In genomic region chr14:21721504-21721903, GRCh38 we compare ENCODE assay signal across 34 cellular contexts. TPM values are rescaled to one million over a fixed set of nuclear protein-coding genes. Genes with fewer than 3 reads are reported as not detected.
"Had no signal": no experiment of that assay in that cellular context is flagged by ENCODE, and none has a peak within 500 bp of the region (broad histone marks: within the 10 kb centered on the region; RNA-seq: fewer than 3 reads in every experiment).

No MANE protein-coding gene starts in this region.

- H3K27ac ChIP-seq: ascending aorta, cardiac muscle cell, PC-9, RWPE1, WERI-Rb-1 had no signal

- H3K9me3 ChIP-seq: ascending aorta had no signal

- H3K4me1 Mint-ChIP-seq: activated CD4-positive, alpha-beta T cell treated with anti-CD3 and anti-CD28 coated beads for 36 hours; activated CD4-positive, alpha-beta T cell treated with anti-CD3 and anti-CD28 coated beads, Interleukin-2, amount 10 ng/mL, durations not matched to agents 7 days and 5 days; central memory CD8-positive, alpha-beta T cell had no signal

- ATAC-seq: activated CD4-positive, alpha-beta T cell treated with anti-CD3 and anti-CD28 coated beads for 36 hours; activated CD8-positive, alpha-beta T cell treated with anti-CD3 and anti-CD28 coated beads, Interleukin-2, amount 10 ng/mL, durations not matched to agents 7 days and 5 days; Right ventricle myocardium inferior had no signal

- H3K27ac Mint-ChIP-seq: activated CD4-positive, alpha-beta T cell treated with anti-CD3 and anti-CD28 coated beads, Interleukin-2, amount 10 ng/mL, durations not matched to agents 7 days and 5 days; activated CD8-positive, alpha-beta T cell treated with anti-CD3 and anti-CD28 coated beads, Interleukin-2, amount 10 ng/mL, durations not matched to agents 7 days and 5 days; activated T-cell treated with anti-CD3 and anti-CD28 coated beads, Interleukin-2, amount 50 U/mL, for 24 hours had no signal

- H3K4me3 ChIP-seq: ascending aorta, cardiac muscle cell, PC-9 had no signal

- H3K36me3 ChIP-seq: ascending aorta, cardiac muscle cell, WERI-Rb-1 had no signal

- DNase-seq: activated CD4-positive, alpha-beta T cell treated with anti-CD3 and anti-CD28 coated beads for 36 hours; activated CD4-positive, alpha-beta T cell treated with anti-CD3 and anti-CD28 coated beads, Interleukin-2, amount 10 ng/mL, durations not matched to agents 7 days and 5 days; activated CD4-positive, alpha-beta T cell treated with anti-CD3 and anti-CD28 coated beads, Interleukin-2, amount 50 U/mL, for 48 hours; activated CD8-positive, alpha-beta T cell treated with anti-CD3 and anti-CD28 coated beads, Interleukin-2, amount 10 ng/mL, durations not matched to agents 7 days and 5 days; activated gamma-delta T cell treated with Interleukin-2 at 50 U/mL for 16 hours; activated naive CD4-positive, alpha-beta T cell treated with anti-CD3 and anti-CD28 coated beads for 36 hours; activated T-cell treated with anti-CD3 and anti-CD28 coated beads, Interleukin-2, amount 50 U/mL, for 24 hours; amniotic stem cell; KG1; NCI-H1092 treated with DMSO at 0.1 percent for 48 hours; NCI-H1417; NCI-H187 treated with DMSO at 0.1 percent for 48 hours; NCI-H2081; NCI-H2171 treated with DMSO at 0.1 percent for 48 hours; NCI-H2227 treated with DMSO at 0.1 percent for 48 hours; NCI-H446; NCI-H510A treated with DMSO at 0.1 percent for 48 hours; NCI-H69; PC-9; SIG-M5; SW 1271; T-helper 1 cell; T-helper 2 cell; T-helper 9 cell; WERI-Rb-1 had no signal

- H3K4me3 Mint-ChIP-seq: activated CD4-positive, alpha-beta T cell treated with anti-CD3 and anti-CD28 coated beads for 36 hours; activated CD4-positive, alpha-beta T cell treated with anti-CD3 and anti-CD28 coated beads, Interleukin-2, amount 10 ng/mL, durations not matched to agents 7 days and 5 days; activated naive CD4-positive, alpha-beta T cell treated with anti-CD3 and anti-CD28 coated beads for 36 hours; activated T-cell treated with anti-CD3 and anti-CD28 coated beads, Interleukin-2, amount 50 U/mL, for 24 hours; central memory CD8-positive, alpha-beta T cell had no signal

- H3K27me3 ChIP-seq: ascending aorta, cardiac muscle cell had no signal

- H3K4me1 ChIP-seq: ascending aorta had no signal

- H3K9me3 Mint-ChIP-seq: activated CD4-positive, alpha-beta T cell treated with anti-CD3 and anti-CD28 coated beads, Interleukin-2, amount 10 ng/mL, durations not matched to agents 7 days and 5 days; activated naive CD4-positive, alpha-beta T cell treated with anti-CD3 and anti-CD28 coated beads for 36 hours; activated T-cell treated with anti-CD3 and anti-CD28 coated beads, Interleukin-2, amount 50 U/mL, for 24 hours; central memory CD8-positive, alpha-beta T cell had no signal

RNA-seq across cellular contexts. Expression of gene OR4E1, which starts 47.9 kb away (rescaled TPM):
- total RNA-seq: ascending aorta, cardiac muscle cell, chondrocyte, M059J, OCI-LY7, PC-9, Right ventricle myocardium inferior, SK-MEL-5 had no signal
- polyA plus RNA-seq: cardiac muscle cell had no signal
